19 cellular contexts compared by ENCODE assay signal in the genomic region with DNA sequence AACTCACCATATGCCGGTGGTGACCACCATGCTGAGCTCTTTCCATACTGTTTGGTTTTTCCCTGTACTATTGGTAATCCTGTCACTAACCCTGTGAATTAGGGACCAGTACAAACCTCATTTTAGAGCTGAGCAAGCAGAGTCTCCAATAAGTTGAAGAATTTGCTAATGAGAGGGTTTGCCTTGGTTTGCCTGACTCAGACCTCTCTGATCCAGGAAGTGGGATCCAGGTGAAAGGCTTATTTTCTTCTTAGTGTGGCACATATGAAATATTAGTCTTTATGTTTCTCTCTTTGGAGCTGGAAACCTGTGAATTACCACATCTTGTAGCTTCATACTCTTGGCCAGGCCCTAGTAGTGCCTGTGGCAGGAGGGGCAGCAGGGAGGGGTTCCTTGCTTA.
"Had no signal": no experiment of that assay in that cellular context is flagged by ENCODE, and none has a peak within 500 bp of the region (broad histone marks: within the 10 kb centered on the region; RNA-seq: fewer than 3 reads in every experiment).

No MANE protein-coding gene starts in this region.

- H3K36me3 ChIP-seq: gastroesophageal sphincter, heart right ventricle, neutrophil, thyroid gland had no signal

- H3K4me1 Mint-ChIP-seq: activated CD4-positive, alpha-beta T cell treated with anti-CD3 and anti-CD28 coated beads, Interleukin-2, amount 10 ng/mL, durations not matched to agents 24 days and 14 days; central memory CD8-positive, alpha-beta T cell; immature natural killer cell had no signal

- H3K9me3 Mint-ChIP-seq: activated CD4-positive, alpha-beta T cell treated with anti-CD3 and anti-CD28 coated beads, Interleukin-2, amount 10 ng/mL, durations not matched to agents 24 days and 14 days; activated naive CD4-positive, alpha-beta T cell treated with anti-CD3 and anti-CD28 coated beads for 36 hours; activated T-cell treated with anti-CD3 and anti-CD28 coated beads, Interleukin-2, amount 50 U/mL, for 24 hours; central memory CD8-positive, alpha-beta T cell; immature natural killer cell; natural killer cell treated with Interleukin-12 subunit alpha and Interleukin-12 subunit beta and Interleukin-15 and Interleukin-18, amount 100 ng/mL, for 72 hours had no signal

- H3K27ac Mint-ChIP-seq: activated CD4-positive, alpha-beta T cell treated with anti-CD3 and anti-CD28 coated beads, Interleukin-2, amount 10 ng/mL, durations not matched to agents 24 days and 14 days; activated CD8-positive, alpha-beta T cell treated with anti-CD3 and anti-CD28 coated beads, Interleukin-2, amount 10 ng/mL, durations not matched to agents 7 days and 5 days; activated naive CD4-positive, alpha-beta T cell treated with anti-CD3 and anti-CD28 coated beads for 36 hours; activated T-cell treated with anti-CD3 and anti-CD28 coated beads, Interleukin-2, amount 50 U/mL, for 24 hours; brain; immature natural killer cell; natural killer cell treated with Interleukin-12 subunit alpha and Interleukin-12 subunit beta and Interleukin-15 and Interleukin-18, amount 100 ng/mL, for 72 hours had no signal

- H3K9me3 ChIP-seq: gastroesophageal sphincter, heart right ventricle, neutrophil, thyroid gland had no signal

- ATAC-seq: activated CD8-positive, alpha-beta T cell treated with anti-CD3 and anti-CD28 coated beads, Interleukin-2, amount 10 ng/mL, durations not matched to agents 7 days and 5 days; gastroesophageal sphincter; natural killer cell treated with Interleukin-12 subunit alpha and Interleukin-12 subunit beta and Interleukin-15 and Interleukin-18, amount 100 ng/mL, for 72 hours had no signal

- H3K4me3 Mint-ChIP-seq: activated CD4-positive, alpha-beta T cell treated with anti-CD3 and anti-CD28 coated beads, Interleukin-2, amount 10 ng/mL, durations not matched to agents 24 days and 14 days; activated CD8-positive, alpha-beta T cell treated with anti-CD3 and anti-CD28 coated beads, Interleukin-2, amount 10 ng/mL, durations not matched to agents 7 days and 5 days; activated naive CD4-positive, alpha-beta T cell treated with anti-CD3 and anti-CD28 coated beads for 36 hours; activated T-cell treated with anti-CD3 and anti-CD28 coated beads, Interleukin-2, amount 50 U/mL, for 24 hours; brain; central memory CD8-positive, alpha-beta T cell; immature natural killer cell; natural killer cell treated with Interleukin-12 subunit alpha and Interleukin-12 subunit beta and Interleukin-15 and Interleukin-18, amount 100 ng/mL, for 72 hours had no signal

- DNase-seq: activated CD4-positive, alpha-beta T cell treated with anti-CD3 and anti-CD28 coated beads, Interleukin-2, amount 10 ng/mL, durations not matched to agents 24 days and 14 days; activated CD4-positive, CD25-positive, alpha-beta regulatory T cell; activated CD8-positive, alpha-beta T cell treated with anti-CD3 and anti-CD28 coated beads, Interleukin-2, amount 10 ng/mL, durations not matched to agents 7 days and 5 days; activated naive CD4-positive, alpha-beta T cell treated with anti-CD3 and anti-CD28 coated beads for 36 hours; activated T-cell treated with anti-CD3 and anti-CD28 coated beads, Interleukin-2, amount 50 U/mL, for 24 hours; anterior cingulate cortex; heart right ventricle; immature natural killer cell; mesendoderm; stimulated activated CD4-positive, alpha-beta T cell treated with anti-CD3 and anti-CD28 coated beads, Interleukin-2, amount 100 ng/mL, for 24 hours; stimulated activated naive CD4-positive, alpha-beta T cell treated with Interleukin-2 at 50 U/mL for 16 hours; T1000; thyroid gland had no signal

- H3K36me3 Mint-ChIP-seq: brain; immature natural killer cell; natural killer cell treated with Interleukin-12 subunit alpha and Interleukin-12 subunit beta and Interleukin-15 and Interleukin-18, amount 100 ng/mL, for 72 hours had no signal

- H3K27ac ChIP-seq: coronary artery, gastroesophageal sphincter, heart right ventricle, neutrophil, thyroid gland had no signal

- H3K4me1 ChIP-seq: gastroesophageal sphincter, thyroid gland had no signal

- H3K27me3 Mint-ChIP-seq: activated CD4-positive, alpha-beta T cell treated with anti-CD3 and anti-CD28 coated beads, Interleukin-2, amount 10 ng/mL, durations not matched to agents 24 days and 14 days; activated T-cell treated with anti-CD3 and anti-CD28 coated beads, Interleukin-2, amount 50 U/mL, for 24 hours; brain; central memory CD8-positive, alpha-beta T cell; natural killer cell treated with Interleukin-12 subunit alpha and Interleukin-12 subunit beta and Interleukin-15 and Interleukin-18, amount 100 ng/mL, for 72 hours had no signal

- H3K27me3 ChIP-seq: gastroesophageal sphincter, neutrophil, thyroid gland had no signal

- H3K4me3 ChIP-seq: coronary artery, gastroesophageal sphincter, heart right ventricle, thyroid gland had no signal
